21 cellular contexts compared by ENCODE assay signal in genomic region chr22:23085351-23085671, GRCh38. TPM values are rescaled to one million over a fixed set of nuclear protein-coding genes. Genes with fewer than 3 reads are reported as not detected.
DNase-seq lines count a peak whose midpoint lies in the region; ATAC-seq and TF ChIP-seq lines count a peak whose summit lies in the region.
"Had no signal": no experiment of that assay in that cellular context is flagged by ENCODE, and none has a peak within 500 bp of the region (broad histone marks: within the 10 kb centered on the region; RNA-seq: fewer than 3 reads in every experiment).

No MANE protein-coding gene starts in this region.

- H3K27me3 Mint-ChIP-seq in WTC11 (ENCODE audit: low read depth), result no peaks in the 10 kb centered on the region; the same call in 1 of the 2 replicates
- H3K27me3 Mint-ChIP-seq in Caco-2 (ENCODE audit: insufficient read depth, unreplicated experiment), result no peaks in the 10 kb centered on the region

- H3K4me1 ChIP-seq in BLaER1 treated with 17β-estradiol and CSF1 and Interleukin-3, amounts not matched to agents 10 nM and 100 nM, result peaks cover 42 to 96% (median 91%) of the 10 kb centered on the region in 10 experiments
- H3K4me1 ChIP-seq in neuronal stem cell (ENCODE audit: control insufficient read depth in 2 of 2, insufficient read depth in 1 of 2, low read depth in 1 of 2, low read length in 2 of 2) (peaks cover 0 to 11% of the 10 kb centered on the region in 2 donors), Caco-2 (no peaks in the 10 kb centered on the region), prostate gland (replicated peaks) (no peaks in the 10 kb centered on the region)
- H3K4me1 ChIP-seq: BE2C had no signal

- POLR2A ChIA-PET in WTC11 (lab: Charles Lee), result no interaction called here
- POLR2A ChIA-PET in Caco-2 (lab: Charles Lee), result no interaction called here

- H3K9ac ChIP-seq in BLaER1 treated with 17β-estradiol and CSF1 and Interleukin-3, amounts not matched to agents 10 nM and 100 nM, result no peak overlapping the region
- H3K9ac ChIP-seq in neuronal stem cell (ENCODE audit: low read depth, low read length, poor library complexity), result no peak overlapping the region
- H3K9ac ChIP-seq: GM23248 had no signal

- H3K4me3 Mint-ChIP-seq in WTC11 (no peak overlapping the region), Caco-2 (ENCODE audit: unreplicated experiment) (no peak overlapping the region)
- H3K4me3 Mint-ChIP-seq: CD4-positive, CD25-positive, alpha-beta regulatory T cell; CD8-positive, alpha-beta T cell had no signal

- H3K9me3 ChIP-seq in BLaER1 treated with 17β-estradiol and CSF1 and Interleukin-3, amounts not matched to agents 10 nM and 100 nM (replicated peaks in 1 of 11), result no peaks in the 10 kb centered on the region
- H3K9me3 ChIP-seq in neuronal stem cell (replicated peaks in 1 of 2; ENCODE audit: control insufficient read depth in 2 of 2, insufficient read depth in 1 of 2, low read depth in 1 of 2, low read length in 2 of 2) (peaks cover 0 to 3% of the 10 kb centered on the region in 2 donors), Caco-2 (no peaks in the 10 kb centered on the region), prostate gland (no peaks in the 10 kb centered on the region)
- H3K9me3 ChIP-seq: A549, BE2C had no signal

- no peak for TF ChIP-seq CTCF in WTC11 (IDR thresholded peaks at IDR 0.05)
- no peak for TF ChIP-seq CTCF in Caco-2 (IDR thresholded peaks at IDR 0.05; ENCODE audit: insufficient read depth in 1 of 2, low read depth in 1 of 2, low read length in 1 of 2, severe bottlenecking in 1 of 2, unreplicated experiment in 1 of 2)
- no peak for TF ChIP-seq CTCF in prostate gland (IDR thresholded peaks at IDR 0.05)

- H3K27ac Mint-ChIP-seq in WTC11, result peak overlapping the region; percentile 58; the same call in 1 of the 2 replicates
- no peak overlapping the region for H3K27ac Mint-ChIP-seq in Caco-2 (ENCODE audit: unreplicated experiment)
- H3K27ac Mint-ChIP-seq: CD4-positive, CD25-positive, alpha-beta regulatory T cell; CD8-positive, alpha-beta T cell had no signal

- WGBS in neuronal stem cell (ENCODE audit: extremely low coverage in 2 of 2, insufficient read length in 2 of 2, insufficient replicate concordance in 1 of 2), 2 donors, result no CpG with 5 or more reads among the region's 3 CpGs
- WGBS in prostate gland, result 84% methylated on average over 3 of the region's 3 CpGs

- H3K14ac ChIP-seq in neuronal stem cell (ENCODE audit: low read length), result no peak overlapping the region

- CTCF ChIA-PET in WTC11 (lab: Charles Lee), result interaction anchor here (1.1 to 1.2 kb wide), 2 partner anchors 15 to 149 kb away, joined by 4 read pairs; partner anchors contain the start of gene GNAZ
- CTCF ChIA-PET in Caco-2 (lab: Charles Lee), result no interaction called here

- peaks cover 0 to 97% (median 0%) of the 10 kb centered on the region in 11 experiments; a peak in 7 of 22 replicates for H4K20me1 ChIP-seq in BLaER1 treated with 17β-estradiol and CSF1 and Interleukin-3, amounts not matched to agents 10 nM and 100 nM

- H3K27ac ChIP-seq in BLaER1 treated with 17β-estradiol and CSF1 and Interleukin-3, amounts not matched to agents 10 nM and 100 nM, result no peak overlapping the region
- H3K27ac ChIP-seq in neuronal stem cell (replicated peaks; ENCODE audit: low read length) (no peak overlapping the region), prostate gland (no peak overlapping the region)
- H3K27ac ChIP-seq: A549, C4-2B, GM23248 had no signal

- H3K4me2 ChIP-seq in BLaER1 treated with 17β-estradiol and CSF1 and Interleukin-3, amounts not matched to agents 10 nM and 100 nM, result peak overlapping the region in 10 of 11 experiments; percentile 71 to 91 (median 80); a peak in 16 of 22 replicates
- H3K4me2 ChIP-seq in neuronal stem cell (ENCODE audit: insufficient read depth, low read length, poor library complexity, severe bottlenecking), result no peak overlapping the region
- H3K4me2 ChIP-seq: A549 had no signal

- DNase-seq in WTC11 (ENCODE audit: low spot score), result no peak
- DNase-seq in neuronal stem cell (ENCODE audit: low spot score), result no peak
- DNase-seq in Caco-2, result no peak
- no peak for DNase-seq in NOMO-1 treated with DMSO at 0.1 percent for 48 hours (lab: John Stamatoyannopoulos, UW; ENCODE audit: unreplicated experiment)
- DNase-seq in prostate gland (ENCODE audit: low spot score), result no peak
- DNase-seq: 8988T; ACHN; AML-193; BE2C; CD4-positive, CD25-positive, alpha-beta regulatory T cell; CD8-positive, alpha-beta T cell; DMS53; DMS79 treated with DMSO at 0.1 percent for 48 hours; GM23248; H7; HCEC 1CT had no signal

- intact Hi-C loops in Caco-2 (cut with micrococcal nuclease; ENCODE audit: unreplicated experiment), result no loop called here
- intact Hi-C loops in prostate gland (cut with DNase I), result no loop called here

- H3K4me3 ChIP-seq in BLaER1 treated with 17β-estradiol and CSF1 and Interleukin-3, amounts not matched to agents 10 nM and 100 nM, result no peak overlapping the region
- H3K4me3 ChIP-seq in neuronal stem cell (ENCODE audit: low read length in 2 of 2) (no peak overlapping the region), Caco-2 (ENCODE audit: low read depth, low read length) (no peak overlapping the region), prostate gland (no peak overlapping the region)
- H3K4me3 ChIP-seq: A549, GM23248 had no signal

- TF ChIP-seq POLR2A in prostate gland (IDR thresholded peaks at IDR 0.05), result no peak

- H3K27me3 ChIP-seq in BLaER1 treated with 17β-estradiol and CSF1 and Interleukin-3, amounts not matched to agents 10 nM and 100 nM, result no peaks in the 10 kb centered on the region
- no peaks in the 10 kb centered on the region for H3K27me3 ChIP-seq in neuronal stem cell (ENCODE audit: control insufficient read depth in 3 of 3, insufficient read depth in 3 of 3, low read depth in 1 of 3, low read length in 3 of 3)
- no peaks in the 10 kb centered on the region; the same call in 1 of the 2 replicates for H3K27me3 ChIP-seq in Caco-2 (replicated peaks; ENCODE audit: control insufficient read depth, insufficient read depth, low read length)
- H3K27me3 ChIP-seq in prostate gland (replicated peaks; ENCODE audit: insufficient read depth), result no peaks in the 10 kb centered on the region
- H3K27me3 ChIP-seq: BE2C had no signal

- H2AFZ ChIP-seq in neuronal stem cell (ENCODE audit: low read length), result no peak overlapping the region
- H2AFZ ChIP-seq: GM23248 had no signal

- H3K36me3 Mint-ChIP-seq in WTC11 (no peaks in the 10 kb centered on the region), Caco-2 (ENCODE audit: insufficient read depth, unreplicated experiment) (no peaks in the 10 kb centered on the region)
- H3K36me3 Mint-ChIP-seq: CD4-positive, CD25-positive, alpha-beta regulatory T cell; CD8-positive, alpha-beta T cell had no signal

- BruUV-seq in Caco-2 (replicated peaks; lab: Mats Ljungman, UMichigan), result no TSS peak

- no peak overlapping the region for H4K91ac ChIP-seq in neuronal stem cell (ENCODE audit: low read depth, low read length, poor library complexity)

- H3K4me1 Mint-ChIP-seq in WTC11 (peaks cover 21% of the 10 kb centered on the region), Caco-2 (ENCODE audit: low read depth, unreplicated experiment) (no peaks in the 10 kb centered on the region)
- H3K4me1 Mint-ChIP-seq: CD4-positive, CD25-positive, alpha-beta regulatory T cell had no signal

- H2BK5ac ChIP-seq in neuronal stem cell (ENCODE audit: low read length), result no peak overlapping the region

- H2AK5ac ChIP-seq in neuronal stem cell (ENCODE audit: low read depth, low read length), result no peak overlapping the region

- no peak for ATAC-seq in WTC11
- no peak for ATAC-seq in activated CD4-positive, CD25-positive, alpha-beta regulatory T cell treated with anti-CD3 and anti-CD28 coated beads, Interleukin-2, amount 50 U/mL, for 24 hours
- ATAC-seq: A549; CD8-positive, alpha-beta T cell had no signal

- H2BK120ac ChIP-seq in neuronal stem cell (ENCODE audit: low read depth, low read length), result no peak overlapping the region

- no peak overlapping the region for H3K4ac ChIP-seq in neuronal stem cell (ENCODE audit: low read length)

- H3K18ac ChIP-seq in neuronal stem cell (ENCODE audit: low read length), result no peak overlapping the region

- peaks cover 17% of the 10 kb centered on the region for H3K79me1 ChIP-seq in neuronal stem cell (ENCODE audit: low read depth, low read length)

- no peak overlapping the region for H4K8ac ChIP-seq in neuronal stem cell (ENCODE audit: low read depth, low read length)

- H2BK12ac ChIP-seq in neuronal stem cell (ENCODE audit: low read length), result no peak overlapping the region

- H3K9me3 Mint-ChIP-seq in WTC11, result no peaks in the 10 kb centered on the region
- H3K9me3 Mint-ChIP-seq in Caco-2 (ENCODE audit: unreplicated experiment), result no peaks in the 10 kb centered on the region
- H3K9me3 Mint-ChIP-seq: CD4-positive, CD25-positive, alpha-beta regulatory T cell; CD8-positive, alpha-beta T cell had no signal

- H2BK15ac ChIP-seq in neuronal stem cell (ENCODE audit: low read length), result no peak overlapping the region

- no peaks in the 10 kb centered on the region for H3K36me3 ChIP-seq in BLaER1 treated with 17β-estradiol and CSF1 and Interleukin-3, amounts not matched to agents 10 nM and 100 nM
- H3K36me3 ChIP-seq in neuronal stem cell (replicated peaks in 1 of 2; ENCODE audit: control insufficient read depth in 2 of 2, insufficient read depth in 2 of 2, low read length in 2 of 2) (no peaks in the 10 kb centered on the region), Caco-2 (ENCODE audit: control insufficient read depth, insufficient read depth, low read length) (no peaks in the 10 kb centered on the region), prostate gland (no peaks in the 10 kb centered on the region)
- H3K36me3 ChIP-seq: BE2C had no signal

- peak overlapping the region; percentile 5 for H3K23ac ChIP-seq in neuronal stem cell (ENCODE audit: low read depth, low read length, poor library complexity)

TF ChIP-seq in WTC11, 78 proteins besides CTCF, POLR2A, EP300 and RAD21 (continues in another document):
- TF ChIP-seq ZNF219 (CRISPR knock-in tag; IDR thresholded peaks at IDR 0.05; ENCODE audit: borderline replicate concordance), result no peak

RNA-seq across cellular contexts. Expression of gene GNAZ, which starts 15.0 kb away (rescaled TPM):
- 9.9 to 11.4 TPM (median 11.0 TPM) in 3 replicates for total RNA-seq in WTC11 (2021)
- polyA plus RNA-seq in neuronal stem cell (2013, experiment 1 of 2), result 36.9 TPM
- polyA plus RNA-seq in neuronal stem cell (2013, experiment 2 of 2), result 37.0 TPM
- 0.48 and 0.95 TPM in 2 replicates for total RNA-seq in Caco-2 (2022)
- 10 to 100 TPM in 1 of 2 donors, 1 to 10 TPM in 1; 5.7 to 22.6 TPM for total RNA-seq in prostate gland
- total RNA-seq: CD8-positive, alpha-beta T cell had no signal

RNA-seq across cellular contexts. Expression of gene RSPH14, which starts 56.5 kb away (rescaled TPM):
- total RNA-seq in WTC11 (2021), result 0.50 to 0.57 TPM in 2 of 3 replicates, not detected in the other
- polyA plus RNA-seq in neuronal stem cell (2013, experiment 1 of 2), result 2.0 TPM
- 2.2 TPM for polyA plus RNA-seq in neuronal stem cell (2013, experiment 2 of 2)
- total RNA-seq in Caco-2 (2022), result 0.68 and 1.2 TPM in 2 replicates
- total RNA-seq in prostate gland, result 1 to 10 TPM in 1 of 2 donors, under 1 TPM in 1; 0.68 to 3.6 TPM
- total RNA-seq: CD4-positive, CD25-positive, alpha-beta regulatory T cell; Daoy; GM23248; H7 had no signal
- polyA plus RNA-seq: GM23248 had no signal

RNA-seq across cellular contexts. Expression of gene RAB36, which starts 60.0 kb away (rescaled TPM):
- total RNA-seq in WTC11 (2021), result 0.89 to 1.8 TPM (median 1.1 TPM) in 3 replicates
- 4.5 TPM for polyA plus RNA-seq in neuronal stem cell (2013, experiment 1 of 2)
- 4.5 TPM for polyA plus RNA-seq in neuronal stem cell (2013, experiment 2 of 2)
- 0.52 and 0.97 TPM in 2 replicates for total RNA-seq in Caco-2 (2022)
- total RNA-seq in prostate gland, result 10 to 100 TPM in 1 of 2 donors, 1 to 10 TPM in 1; 4.1 to 12.7 TPM
